5 cellular contexts compared by ENCODE assay signal in genomic region chr16:78496189-78496588, GRCh38.
"Had no signal": no experiment of that assay in that cellular context is flagged by ENCODE, and none has a peak within 500 bp of the region (broad histone marks: within the 10 kb centered on the region; RNA-seq: fewer than 3 reads in every experiment).

No MANE protein-coding gene starts in this region.

- H3K27ac ChIP-seq: HL-60 had no signal

- FAIRE-seq: HTR-8/SVneo, K562 had no signal

- DNase-seq: IMR-90, KBM-7 had no signal

- H3K4me3 ChIP-seq: K562 had no signal

- ATAC-seq: K562 had no signal
